ENCODE assay signal across 19 cellular contexts in genomic region chr1:217062566-217062965, GRCh38.
"Had no signal": no experiment of that assay in that cellular context is flagged by ENCODE, and none has a peak within 500 bp of the region (broad histone marks: within the 10 kb centered on the region; RNA-seq: fewer than 3 reads in every experiment).

No MANE protein-coding gene starts in this region.

- H3K36me3 ChIP-seq: transverse colon, uterus had no signal

- ATAC-seq: activated CD8-positive, alpha-beta T cell treated with anti-CD3 and anti-CD28 coated beads, Interleukin-2, amount 10 ng/mL, durations not matched to agents 7 days and 5 days; activated naive CD8-positive, alpha-beta T cell treated with anti-CD3 and anti-CD28 coated beads, Interleukin-2, amount 50 U/mL, for 24 hours; stimulated activated effector memory CD8-positive, alpha-beta T cell treated with anti-CD3 and anti-CD28 coated beads, Interleukin-12 subunit alpha, Interleukin-12 subunit beta, amount 100 ng/mL, for 72 hours; stimulated activated naive CD8-positive, alpha-beta T cell treated with anti-CD3 and anti-CD28 coated beads, Interleukin-15, amount 100 ng/mL, for 72 hours had no signal

- H3K4me3 ChIP-seq: transverse colon, uterus had no signal

- H3K27me3 ChIP-seq: transverse colon, uterus had no signal

- H3K4me1 ChIP-seq: transverse colon, uterus had no signal

- H3K9me3 ChIP-seq: transverse colon, uterus had no signal

- DNase-seq: activated CD4-positive, alpha-beta T cell treated with anti-CD3 and anti-CD28 coated beads for 1 hour; activated CD4-positive, alpha-beta T cell treated with anti-CD3 and anti-CD28 coated beads, Interleukin-2, amount 50 U/mL, for 1 hour; activated CD8-positive, alpha-beta T cell treated with anti-CD3 and anti-CD28 coated beads, Interleukin-2, amount 10 ng/mL, durations not matched to agents 7 days and 5 days; activated gamma-delta T cell; activated naive CD4-positive, alpha-beta T cell treated with anti-CD3 and anti-CD28 coated beads, Interleukin-2, amount 50 U/mL, for 16 hours; activated naive CD8-positive, alpha-beta T cell treated with anti-CD3 and anti-CD28 coated beads, Interleukin-2, amount 50 U/mL, for 24 hours; caudate nucleus; effector CD4-positive, alpha-beta T cell; erythroblast; foreskin fibroblast; immature natural killer cell; kidney glomerular epithelial cell; naive B cell; stimulated activated CD4-positive, alpha-beta T cell treated with anti-CD3 and anti-CD28 coated beads, Interleukin-2, amount 100 ng/mL, for 24 hours; stimulated activated naive CD8-positive, alpha-beta T cell treated with anti-CD3 and anti-CD28 coated beads, Interleukin-15, amount 100 ng/mL, for 72 hours; T-helper 9 cell; uterus had no signal

- H3K27ac ChIP-seq: transverse colon, uterus had no signal
